Comparison of ENCODE assay signal across 1 cellular context in the genomic region with DNA sequence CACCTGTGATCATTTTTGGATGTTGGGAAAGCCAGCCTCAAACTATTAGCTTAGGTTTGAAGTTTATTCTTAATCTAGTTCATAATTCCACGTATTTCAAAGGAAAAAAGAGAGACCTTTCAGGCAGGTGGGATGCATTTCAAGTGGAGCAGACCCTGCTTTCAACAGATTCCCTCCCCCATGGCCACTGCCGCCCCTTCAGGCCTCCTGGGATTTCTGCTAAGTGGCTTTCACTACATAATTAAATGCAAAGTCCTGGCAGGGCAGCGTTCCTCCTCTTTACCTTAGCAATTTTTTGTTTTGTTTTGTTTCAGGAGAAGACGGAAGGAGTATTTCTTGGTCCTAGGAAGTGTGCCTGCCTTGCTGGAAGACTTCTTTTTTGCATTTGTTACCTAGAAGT.
TF ChIP-seq lines count a peak whose summit lies in the region.

No MANE protein-coding gene starts in this region.

TF ChIP-seq in HepG2, 621 proteins besides CTCF, POLR2A, EP300 and RAD21 (continued from another document):
- no peak for TF ChIP-seq PRDM15 (CRISPR knock-in tag; IDR thresholded peaks at IDR 0.05)
- no peak for TF ChIP-seq ZNF251 (CRISPR knock-in tag; IDR thresholded peaks at IDR 0.05)
- TF ChIP-seq ZNF496 (CRISPR knock-in tag; IDR thresholded peaks at IDR 0.05; ENCODE audit: insufficient replicate concordance), result no peak
